ENCODE assay signal across 18 cellular contexts in the genomic region with DNA sequence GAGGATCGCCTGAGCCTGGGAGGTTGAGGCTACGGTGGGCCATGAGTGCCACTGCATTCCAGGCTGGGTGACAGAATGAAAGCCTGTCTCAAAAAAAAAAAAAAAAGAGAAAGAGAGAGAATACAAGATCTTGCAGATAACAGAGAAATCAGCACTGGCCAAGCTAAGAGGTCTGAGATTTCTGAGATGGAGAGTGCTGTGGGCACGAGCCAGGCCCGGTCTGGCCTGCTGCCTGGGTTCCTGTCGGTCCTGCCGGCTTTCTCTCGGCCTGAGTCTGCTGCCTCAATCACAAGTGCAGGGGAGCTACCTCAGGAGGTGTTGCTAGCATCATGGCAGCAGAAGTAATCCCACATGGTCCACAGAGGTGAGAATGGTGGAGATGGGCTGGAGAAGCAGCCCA. TPM values are rescaled to one million over a fixed set of nuclear protein-coding genes. Genes with fewer than 3 reads are reported as not detected.
"Had no signal": no experiment of that assay in that cellular context is flagged by ENCODE, and none has a peak within 500 bp of the region (broad histone marks: within the 10 kb centered on the region; RNA-seq: fewer than 3 reads in every experiment).

No MANE protein-coding gene starts in this region.

- H3K27ac ChIP-seq: esophagus muscularis mucosa, neutrophil, VCaP had no signal

- H3K27ac Mint-ChIP-seq: activated T-helper 17 cell treated with anti-CD3 and anti-CD28 coated beads, Interleukin-2, amount 50 U/mL, for 72 hours; naive thymus-derived CD4-positive, alpha-beta T cell; stimulated activated naive B cell treated with anti-CD40 and anti-IgM and Interleukin-4, amounts not matched to agents 10 μg/mL and 1 μg/mL and 100 μg/mL, for 72 hours; type B pancreatic cell had no signal

- H3K4me3 ChIP-seq: esophagus muscularis mucosa, mucosa of descending colon had no signal

- DNase-seq: activated CD4-positive, alpha-beta T cell treated with anti-CD3 and anti-CD28 coated beads, Interleukin-2, amount 50 U/mL, for 48 hours; activated naive CD4-positive, alpha-beta T cell treated with Interleukin-2 at 50 U/mL for 16 hours; aorta; mucosa of descending colon; naive thymus-derived CD4-positive, alpha-beta T cell; stimulated activated CD4-positive, alpha-beta T cell treated with anti-CD3 and anti-CD28 coated beads, Interleukin-4, amount 100 ng/mL, for 1 hour; stimulated activated naive B cell treated with anti-CD40 and anti-IgM and Interleukin-4, amounts not matched to agents 10 μg/mL and 1 μg/mL and 100 μg/mL, for 72 hours; T-helper 1 cell had no signal

- H3K27me3 Mint-ChIP-seq: stimulated activated naive B cell treated with anti-CD40 and anti-IgM and Interleukin-4, amounts not matched to agents 10 μg/mL and 1 μg/mL and 100 μg/mL, for 72 hours; type B pancreatic cell had no signal

- H3K36me3 ChIP-seq: esophagus muscularis mucosa, neutrophil had no signal

- H3K4me1 Mint-ChIP-seq: activated T-helper 17 cell treated with anti-CD3 and anti-CD28 coated beads, Interleukin-2, amount 50 U/mL, for 72 hours; naive thymus-derived CD4-positive, alpha-beta T cell had no signal

- ATAC-seq: activated T-helper 17 cell treated with anti-CD3 and anti-CD28 coated beads, Interleukin-2, amount 50 U/mL, for 72 hours; left lobe of liver; mucosa of descending colon; naive thymus-derived CD4-positive, alpha-beta T cell; stimulated activated naive B cell treated with anti-CD40 and anti-IgM and Interleukin-4, amounts not matched to agents 10 μg/mL and 1 μg/mL and 100 μg/mL, for 72 hours had no signal

- H3K9me3 Mint-ChIP-seq: activated T-helper 17 cell treated with anti-CD3 and anti-CD28 coated beads, Interleukin-2, amount 50 U/mL, for 72 hours; type B pancreatic cell had no signal

- H3K4me3 Mint-ChIP-seq: activated T-helper 17 cell treated with anti-CD3 and anti-CD28 coated beads, Interleukin-2, amount 50 U/mL, for 72 hours; naive thymus-derived CD4-positive, alpha-beta T cell; stimulated activated naive B cell treated with anti-CD40 and anti-IgM and Interleukin-4, amounts not matched to agents 10 μg/mL and 1 μg/mL and 100 μg/mL, for 72 hours; type B pancreatic cell had no signal

- H3K9me3 ChIP-seq: esophagus muscularis mucosa, mucosa of descending colon, neutrophil had no signal

- H3K36me3 Mint-ChIP-seq: type B pancreatic cell had no signal

RNA-seq across cellular contexts. Expression of gene ADORA1, which starts 19.0 kb away (rescaled TPM):
- total RNA-seq: activated T-helper 17 cell treated with anti-CD3 and anti-CD28 coated beads, Interleukin-2, amount 50 U/mL, for 72 hours; lung microvascular endothelial cell had no signal
- polyA plus RNA-seq: aorta; naive thymus-derived CD4-positive, alpha-beta T cell had no signal

RNA-seq across cellular contexts. Expression of gene MYBPH, which starts 29.1 kb away (rescaled TPM):
- total RNA-seq: activated T-helper 17 cell treated with anti-CD3 and anti-CD28 coated beads, Interleukin-2, amount 50 U/mL, for 72 hours; aorta; bronchial epithelial cell; esophagus muscularis mucosa; left lobe of liver; lung microvascular endothelial cell; mucosa of descending colon; naive thymus-derived CD4-positive, alpha-beta T cell; posterior vena cava; subcutaneous adipose tissue had no signal
- polyA plus RNA-seq: aorta; naive thymus-derived CD4-positive, alpha-beta T cell had no signal

RNA-seq across cellular contexts. Expression of gene CHI3L1, which starts 40.0 kb away (rescaled TPM):
- total RNA-seq: activated T-helper 17 cell treated with anti-CD3 and anti-CD28 coated beads, Interleukin-2, amount 50 U/mL, for 72 hours; lung microvascular endothelial cell had no signal
- polyA plus RNA-seq: naive thymus-derived CD4-positive, alpha-beta T cell had no signal
